Comparison of ENCODE assay signal across 13 cellular contexts in genomic region chr13:28744091-28744536, GRCh38. TPM values are rescaled to one million over a fixed set of nuclear protein-coding genes. Genes with fewer than 3 reads are reported as not detected.
A peak's percentile ranks its signal among the peaks of the same experiment; 100 is the strongest.
DNase-seq lines count a peak whose midpoint lies in the region; ATAC-seq and TF ChIP-seq lines count a peak whose summit lies in the region.
"Had no signal": no experiment of that assay in that cellular context is flagged by ENCODE, and none has a peak within 500 bp of the region (broad histone marks: within the 10 kb centered on the region; RNA-seq: fewer than 3 reads in every experiment).

No MANE protein-coding gene starts in this region.

- no peaks in the 10 kb centered on the region for H3K36me3 Mint-ChIP-seq in activated CD8-positive, alpha-beta T cell treated with anti-CD3 and anti-CD28 coated beads, Interleukin-2, amount 10 ng/mL, durations not matched to agents 7 days and 5 days (ENCODE audit: low read depth)
- H3K36me3 Mint-ChIP-seq: memory B cell had no signal

- H3K36me3 ChIP-seq in HEK293 (ENCODE audit: control insufficient read depth in 2 of 2, insufficient read depth in 1 of 2, low read length in 2 of 2) = no peaks in the 10 kb centered on the region

- peaks cover 8% of the 10 kb centered on the region for H3K27me3 Mint-ChIP-seq in activated CD8-positive, alpha-beta T cell treated with anti-CD3 and anti-CD28 coated beads, Interleukin-2, amount 10 ng/mL, durations not matched to agents 7 days and 5 days (ENCODE audit: low read depth)

- H3K9me3 Mint-ChIP-seq in activated CD8-positive, alpha-beta T cell treated with anti-CD3 and anti-CD28 coated beads, Interleukin-2, amount 10 ng/mL, durations not matched to agents 7 days and 5 days (ENCODE audit: insufficient read depth) = no peaks in the 10 kb centered on the region
- H3K9me3 Mint-ChIP-seq: activated T-helper 2 cell treated with anti-CD3 and anti-CD28 coated beads, Interferon-gamma antibody, Interleukin-2, Interleukin-4, amounts not matched to agents 10 μg/mL and 5 μg/mL and 100 μg/mL, durations not matched to agents 14 hours and 24 hours and 36 hours; memory B cell had no signal

- ATAC-seq in sciatic nerve (peak; percentile 68), GM21529 (IDR thresholded peaks at IDR 0.05; ENCODE audit: unreplicated experiment) (no peak), HG03521 (IDR thresholded peaks at IDR 0.05; ENCODE audit: unreplicated experiment) (no peak), GM21717 (IDR thresholded peaks at IDR 0.05; ENCODE audit: unreplicated experiment) (no peak)
- ATAC-seq in activated CD8-positive, alpha-beta T cell treated with anti-CD3 and anti-CD28 coated beads, Interleukin-2, amount 10 ng/mL, durations not matched to agents 7 days and 5 days = no peak

- no peak overlapping the region for H3K4me3 ChIP-seq in HEK293 (ENCODE audit: low read depth, low read length)
- H3K4me3 ChIP-seq in fibroblast of villous mesenchyme (ENCODE audit: low read depth, low read length) = no peak overlapping the region

- no peak for TF ChIP-seq CTCF in HEK293 (tag by site-specific recombination; IDR thresholded peaks at IDR 0.05)
- TF ChIP-seq CTCF in fibroblast of villous mesenchyme (IDR thresholded peaks at IDR 0.05; ENCODE audit: insufficient read depth, low read depth, low read length) = no peak

- peak; percentile 35 for DNase-seq in UCSD-AML1 (lab: John Stamatoyannopoulos, UW; ENCODE audit: unreplicated experiment)
- DNase-seq in fibroblast of villous mesenchyme (ENCODE audit: low read depth) = peak; percentile 95
- DNase-seq in sciatic nerve (ENCODE audit: low spot score) = no peak
- DNase-seq in activated CD8-positive, alpha-beta T cell treated with anti-CD3 and anti-CD28 coated beads, Interleukin-2, amount 10 ng/mL, durations not matched to agents 7 days and 5 days = no peak
- DNase-seq: DND-41, NCI-H526 treated with DMSO at 0.1 percent for 48 hours had no signal

- no peaks in the 10 kb centered on the region for H3K9me3 ChIP-seq in HEK293 (ENCODE audit: control insufficient read depth, insufficient read depth, low read depth, low read length)

- H3K4me1 Mint-ChIP-seq in activated CD8-positive, alpha-beta T cell treated with anti-CD3 and anti-CD28 coated beads, Interleukin-2, amount 10 ng/mL, durations not matched to agents 7 days and 5 days (ENCODE audit: low read depth) = no peaks in the 10 kb centered on the region
- H3K4me1 Mint-ChIP-seq: memory B cell had no signal

- no peak overlapping the region for H3K27ac ChIP-seq in HEK293 (ENCODE audit: extremely low read depth, low read depth, low read length)
- H3K27ac ChIP-seq: VCaP had no signal

- intact Hi-C loops in sciatic nerve (cut with DNase I) = no loop called here

- H3K27ac Mint-ChIP-seq in activated CD8-positive, alpha-beta T cell treated with anti-CD3 and anti-CD28 coated beads, Interleukin-2, amount 10 ng/mL, durations not matched to agents 7 days and 5 days = no peak overlapping the region
- H3K27ac Mint-ChIP-seq: activated T-helper 2 cell treated with anti-CD3 and anti-CD28 coated beads, Interferon-gamma antibody, Interleukin-2, Interleukin-4, amounts not matched to agents 10 μg/mL and 5 μg/mL and 100 μg/mL, durations not matched to agents 14 hours and 24 hours and 36 hours; memory B cell had no signal

- no peaks in the 10 kb centered on the region for H3K4me1 ChIP-seq in HEK293 (ENCODE audit: control insufficient read depth, insufficient read depth, low read length)

- CTCF ChIA-PET in HEK293 (lab: Yijun Ruan, JAX) = interaction anchor here (0.6 kb wide), 1 partner anchor 16 kb away, joined by 3 read pairs; no protein-coding TSS in a partner anchor
- CTCF ChIA-PET in activated CD8-positive, alpha-beta T cell treated with anti-CD3 and anti-CD28 coated beads, Interleukin-2, amount 10 ng/mL, durations not matched to agents 7 days and 5 days (lab: Charles Lee) = no interaction called here

- POLR2A ChIA-PET in HEK293 (lab: Yijun Ruan, JAX) = no interaction called here
- POLR2A ChIA-PET in activated CD8-positive, alpha-beta T cell treated with anti-CD3 and anti-CD28 coated beads, Interleukin-2, amount 10 ng/mL, durations not matched to agents 7 days and 5 days (lab: Charles Lee) = no interaction called here

- H3K4me3 Mint-ChIP-seq in activated CD8-positive, alpha-beta T cell treated with anti-CD3 and anti-CD28 coated beads, Interleukin-2, amount 10 ng/mL, durations not matched to agents 7 days and 5 days = no peak overlapping the region
- H3K4me3 Mint-ChIP-seq: memory B cell had no signal

TF ChIP-seq in HEK293, 187 proteins besides CTCF, POLR2A, EP300 and RAD21 (continues in another document):
- TF ChIP-seq ZNF335 (tag by site-specific recombination; conservative IDR thresholded peaks at IDR 0.05) (0 out of 2 replicates have a peak, but pooled peaks have one; percentile 23), PRDM6 (tag by site-specific recombination; IDR thresholded peaks at IDR 0.05) (peak; percentile 69), ZBTB21 (tag by site-specific recombination; IDR thresholded peaks at IDR 0.05) (peak; percentile 61; the same call in 1 of the 2 replicates), ZNF140 (tag by site-specific recombination; IDR thresholded peaks at IDR 0.05) (no peak), ZNF664 (tag by site-specific recombination; IDR thresholded peaks at IDR 0.05) (no peak), ZNF555 (tag by site-specific recombination; conservative IDR thresholded peaks at IDR 0.05) (no peak), ZBTB10 (tag by site-specific recombination; IDR thresholded peaks at IDR 0.05) (no peak), ZNF660 (tag by site-specific recombination; IDR thresholded peaks at IDR 0.05) (0 out of 2 replicates have a peak, but pooled peaks have one; percentile 44), SCRT2 (tag by site-specific recombination; IDR thresholded peaks at IDR 0.05) (no peak), ZNF830 (tag by site-specific recombination; IDR thresholded peaks at IDR 0.05; ENCODE audit: low read depth) (no peak), FEZF1 (tag by site-specific recombination; IDR thresholded peaks at IDR 0.05) (peak; percentile 46; the same call in 1 of the 2 replicates), ZNF398 (tag by site-specific recombination; IDR thresholded peaks at IDR 0.05) (no peak)

RNA-seq across cellular contexts. Expression of gene SLC46A3, which starts 25.3 kb away (rescaled TPM):
- total RNA-seq in fibroblast of villous mesenchyme = 2.9 and 4.7 TPM in 2 replicates
- total RNA-seq in sciatic nerve = 10.1 TPM
- 10 to 100 TPM; 10.3 to 10.9 TPM for total RNA-seq in activated CD8-positive, alpha-beta T cell treated with anti-CD3 and anti-CD28 coated beads, Interleukin-2, amount 10 ng/mL, durations not matched to agents 7 days and 5 days

Comparison
In these comparisons a context has a peak if more than half of its experiments do, and no peak if none do; other contexts are left out.
1. DNase-seq: peak in UCSD-AML1 (single experiment) and fibroblast of villous mesenchyme (single experiment); none in sciatic nerve (single experiment) and activated CD8-positive, alpha-beta T cell treated with anti-CD3 and anti-CD28 coated beads, Interleukin-2, amount 10 ng/mL, durations not matched to agents 7 days and 5 days (single experiment).